ENCODE assay signal across 1 cellular context in the genomic region with DNA sequence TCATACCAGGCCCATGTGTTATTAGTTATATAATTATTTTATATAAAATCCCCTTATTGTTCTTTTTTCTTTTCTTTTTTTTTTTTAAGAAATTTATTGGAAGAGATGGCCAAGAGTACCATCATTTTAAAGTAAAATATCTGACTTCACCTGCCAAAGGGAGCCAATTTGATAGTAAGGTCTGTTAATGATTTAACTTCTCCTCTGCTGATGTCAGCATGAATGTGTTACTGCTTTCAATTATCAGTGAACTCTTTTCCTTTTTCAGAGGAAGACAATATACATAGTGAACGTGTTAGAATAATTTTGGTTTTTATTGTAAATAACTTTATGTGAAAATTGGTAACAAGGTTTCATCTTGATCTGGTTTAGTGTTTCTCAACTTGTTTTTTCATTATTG.
TF ChIP-seq lines count a peak whose summit lies in the region.

No MANE protein-coding gene starts in this region.

TF ChIP-seq in HepG2, 621 proteins besides CTCF, POLR2A, EP300 and RAD21 (continued from another document):
- no peak for TF ChIP-seq NFAT5 (CRISPR knock-in tag; IDR thresholded peaks at IDR 0.05)
TF ChIP-seq in HepG2: peak in this region for 1.
